8 cellular contexts compared by ENCODE assay signal in genomic region chr4:76307670-76308014, GRCh38. TPM values are rescaled to one million over a fixed set of nuclear protein-coding genes. Genes with fewer than 3 reads are reported as not detected.
A peak's percentile ranks its signal among the peaks of the same experiment; 100 is the strongest.
DNase-seq lines count a peak whose midpoint lies in the region; ATAC-seq and TF ChIP-seq lines count a peak whose summit lies in the region.

No MANE protein-coding gene starts in this region.

- peaks cover 3 to 5% of the 10 kb centered on the region in 2 donors for H3K4me1 ChIP-seq in aorta (ENCODE audit: control insufficient read depth in 1 of 2, insufficient read depth in 2 of 2, low read length in 2 of 2)

- no peak for TF ChIP-seq POLR2A in lower leg skin (IDR thresholded peaks at IDR 0.05)

- intact Hi-C loops in dorsolateral prefrontal cortex (cut with DNase I) (loop anchor here (5.0 to 10.0 kb wide), 2 partner anchors 93 to 120 kb away; partner anchors contain the start of gene SCARB2 (in 1 of the 2)), aorta (cut with DNase I) (loop anchor here (2.0 to 10.0 kb wide), 6 partner anchors 55 to 523 kb away; partner anchors contain the start of genes CCDC158 (in 1 of the 2), FAM47E (in 1 of the 2) and SCARB2 (in 1 of the 2)), lower leg skin (cut with DNase I; ENCODE audit: low total_unique reads) (no loop called here)

- peak overlapping the region in 53 of 59 donors; percentile 62 to 92 (median 81) for H3K4me3 ChIP-seq in dorsolateral prefrontal cortex
- peak overlapping the region; percentile 0 to 75 for H3K4me3 ChIP-seq in aorta (ENCODE audit: low read length in 2 of 2)
- H3K4me3 ChIP-seq in lower leg skin (ENCODE audit: low read depth, poor library complexity, severe bottlenecking) = no peak overlapping the region

- H3K4me3 Mint-ChIP-seq in activated naive CD4-positive, alpha-beta T cell treated with anti-CD3 and anti-CD28 coated beads, Interleukin-2, amount 50 U/mL, for 24 hours = peak overlapping the region; percentile 78
- peak overlapping the region; percentile 88 for H3K4me3 Mint-ChIP-seq in mesothelial cell of epicardium

- TF ChIP-seq CTCF in dorsolateral prefrontal cortex (IDR thresholded peaks at IDR 0.05 in 54 of 56, conservative IDR thresholded peaks at IDR 0.05 in 2 of 56; ENCODE audit: low read depth in 1 of 56, partially characterized antibody in 56 of 56) (no peak), mesothelial cell of epicardium (IDR thresholded peaks at IDR 0.05; ENCODE audit: unreplicated experiment) (no peak), lower leg skin (IDR thresholded peaks at IDR 0.05) (no peak)

- no peaks in the 10 kb centered on the region for H3K9me3 Mint-ChIP-seq in activated naive CD4-positive, alpha-beta T cell treated with anti-CD3 and anti-CD28 coated beads, Interleukin-2, amount 50 U/mL, for 24 hours
- H3K9me3 Mint-ChIP-seq in mesothelial cell of epicardium = no peaks in the 10 kb centered on the region

- WGBS in aorta, 2 donors = 15% methylated on average over 4 of the region's 4 CpGs
- WGBS in lower leg skin, 2 donors = 45 to 53% methylated on average over 4 of the region's 4 CpGs

- H3K4me1 Mint-ChIP-seq in activated naive CD4-positive, alpha-beta T cell treated with anti-CD3 and anti-CD28 coated beads, Interleukin-2, amount 50 U/mL, for 24 hours = peaks cover 25% of the 10 kb centered on the region
- peaks cover 11% of the 10 kb centered on the region for H3K4me1 Mint-ChIP-seq in mesothelial cell of epicardium

- no peak for DNase-seq in activated naive CD4-positive, alpha-beta T cell treated with Interleukin-2 at 50 U/mL for 16 hours
- DNase-seq in dorsolateral prefrontal cortex = no peak
- DNase-seq in mesothelial cell of epicardium (ENCODE audit: low spot score in 2 of 2, unreplicated experiment in 2 of 2) = no peak
- DNase-seq in aorta = peak in 1 of 2 donors; percentile 56
- DNase-seq in dedifferentiated amniotic fluid mesenchymal stem cell (ENCODE audit: extremely low spot score) = no peak
- DNase-seq in HCEC 1CT = no peak
- DNase-seq in lower leg skin (ENCODE audit: low spot score in 2 of 2) = no peak

- no peaks in the 10 kb centered on the region for H3K9me3 ChIP-seq in aorta (ENCODE audit: control insufficient read depth, low read length)

- H3K27me3 Mint-ChIP-seq in activated naive CD4-positive, alpha-beta T cell treated with anti-CD3 and anti-CD28 coated beads, Interleukin-2, amount 50 U/mL, for 24 hours = no peaks in the 10 kb centered on the region
- no peaks in the 10 kb centered on the region for H3K27me3 Mint-ChIP-seq in mesothelial cell of epicardium (ENCODE audit: low read depth)

- no peaks in the 10 kb centered on the region for H3K36me3 Mint-ChIP-seq in activated naive CD4-positive, alpha-beta T cell treated with anti-CD3 and anti-CD28 coated beads, Interleukin-2, amount 50 U/mL, for 24 hours
- H3K36me3 Mint-ChIP-seq in mesothelial cell of epicardium = peaks cover 8% of the 10 kb centered on the region

- H3K27me3 ChIP-seq in dorsolateral prefrontal cortex = no peaks in the 10 kb centered on the region
- H3K27me3 ChIP-seq in aorta (ENCODE audit: control insufficient read depth in 1 of 2, insufficient read depth in 2 of 2, low read length in 1 of 2) = no peaks in the 10 kb centered on the region

- H3K27ac Mint-ChIP-seq in activated naive CD4-positive, alpha-beta T cell treated with anti-CD3 and anti-CD28 coated beads, Interleukin-2, amount 50 U/mL, for 24 hours = no peak overlapping the region
- no peak overlapping the region for H3K27ac Mint-ChIP-seq in mesothelial cell of epicardium

- H3K27ac ChIP-seq in dorsolateral prefrontal cortex (peak overlapping the region in 5 of 59 donors; percentile 7 to 80 (median 74)), aorta (ENCODE audit: low read depth in 1 of 2, low read length in 2 of 2) (no peak overlapping the region)

- ATAC-seq in aorta (ENCODE audit: low FRiP score) = no peak

- H3K36me3 ChIP-seq in aorta (ENCODE audit: control insufficient read depth in 1 of 2, insufficient read depth in 2 of 2, low read length in 1 of 2) = peaks cover 0 to 6% of the 10 kb centered on the region in 2 donors

RNA-seq across cellular contexts. Expression of gene STBD1, which starts 1.1 kb away (rescaled TPM):
- total RNA-seq in dorsolateral prefrontal cortex (1 to 10 TPM; 1.1 to 7.0 (median 3.3) TPM), mesothelial cell of epicardium (1.7 to 2.2 TPM (median 2.0 TPM) in 3 replicates), aorta (10 to 100 TPM; 11.6 to 16.8 TPM), lower leg skin (1 to 10 TPM in 3 of 4 donors, under 1 TPM in 1; 0.89 to 2.3 (median 1.1) TPM)
- polyA plus RNA-seq in aorta = 10 to 100 TPM in 1 of 2 donors, 1 to 10 TPM in 1; 7.4 to 11.9 TPM

RNA-seq across cellular contexts. Expression of gene FAM47E, which starts 56.1 kb away (rescaled TPM):
- total RNA-seq in dorsolateral prefrontal cortex = 10 to 100 TPM in 118 of 120 experiments, 1 to 10 TPM in 2; 7.2 to 35.1 (median 21.0) TPM
- 1.2 to 2.6 TPM (median 2.3 TPM) in 3 replicates for total RNA-seq in mesothelial cell of epicardium
- 1 to 10 TPM; 1.8 to 2.4 TPM for total RNA-seq in aorta
- polyA plus RNA-seq in aorta = 1 to 10 TPM; 1.2 to 1.9 TPM
- total RNA-seq in lower leg skin = 1 to 10 TPM in 2 of 4 donors, under 1 TPM in 1, not detected in 1; 0.62 to 4.7 (median 1.3) TPM
